Comparison of ENCODE assay signal across 1 cellular context in the genomic region with DNA sequence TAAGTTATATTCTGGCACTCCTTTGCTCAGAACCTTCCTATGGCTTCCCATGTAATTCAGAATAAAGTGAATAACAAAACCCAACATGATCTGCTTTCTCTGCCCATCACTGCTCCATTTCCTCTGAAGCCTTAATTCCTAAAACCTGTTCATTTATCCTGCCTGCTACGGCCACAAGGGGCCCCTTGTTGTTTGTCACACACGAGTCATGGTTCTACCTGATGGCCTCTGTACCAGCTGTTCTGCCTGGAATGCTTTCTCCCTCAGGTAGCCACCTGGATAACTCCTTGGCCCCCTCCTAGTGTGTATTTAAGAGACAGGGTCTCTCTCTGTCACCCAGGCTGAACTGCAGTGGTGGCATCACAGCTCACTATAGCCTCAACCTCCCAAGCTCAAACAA.
TF ChIP-seq lines count a peak whose summit lies in the region.

No MANE protein-coding gene starts in this region.

TF ChIP-seq in HepG2, 621 proteins besides CTCF, POLR2A, EP300 and RAD21 (continued from another document and continues in another):
- TF ChIP-seq, protein P1, sequence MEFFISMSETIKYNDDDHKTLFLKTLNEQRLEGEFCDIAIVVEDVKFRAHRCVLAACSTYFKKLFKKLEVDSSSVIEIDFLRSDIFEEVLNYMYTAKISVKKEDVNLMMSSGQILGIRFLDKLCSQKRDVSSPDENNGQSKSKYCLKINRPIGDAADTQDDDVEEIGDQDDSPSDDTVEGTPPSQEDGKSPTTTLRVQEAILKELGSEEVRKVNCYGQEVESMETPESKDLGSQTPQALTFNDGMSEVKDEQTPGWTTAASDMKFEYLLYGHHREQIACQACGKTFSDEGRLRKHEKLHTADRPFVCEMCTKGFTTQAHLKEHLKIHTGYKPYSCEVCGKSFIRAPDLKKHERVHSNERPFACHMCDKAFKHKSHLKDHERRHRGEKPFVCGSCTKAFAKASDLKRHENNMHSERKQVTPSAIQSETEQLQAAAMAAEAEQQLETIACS (CRISPR knock-in tag; IDR thresholded peaks at IDR 0.05): no peak
- TF ChIP-seq, protein P2, sequence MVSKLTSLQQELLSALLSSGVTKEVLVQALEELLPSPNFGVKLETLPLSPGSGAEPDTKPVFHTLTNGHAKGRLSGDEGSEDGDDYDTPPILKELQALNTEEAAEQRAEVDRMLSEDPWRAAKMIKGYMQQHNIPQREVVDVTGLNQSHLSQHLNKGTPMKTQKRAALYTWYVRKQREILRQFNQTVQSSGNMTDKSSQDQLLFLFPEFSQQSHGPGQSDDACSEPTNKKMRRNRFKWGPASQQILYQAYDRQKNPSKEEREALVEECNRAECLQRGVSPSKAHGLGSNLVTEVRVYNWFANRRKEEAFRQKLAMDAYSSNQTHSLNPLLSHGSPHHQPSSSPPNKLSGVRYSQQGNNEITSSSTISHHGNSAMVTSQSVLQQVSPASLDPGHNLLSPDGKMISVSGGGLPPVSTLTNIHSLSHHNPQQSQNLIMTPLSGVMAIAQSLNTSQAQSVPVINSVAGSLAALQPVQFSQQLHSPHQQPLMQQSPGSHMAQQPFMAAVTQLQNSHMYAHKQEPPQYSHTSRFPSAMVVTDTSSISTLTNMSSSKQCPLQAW (CRISPR knock-in tag; IDR thresholded peaks at IDR 0.05): peak; percentile 35; the same call in 1 of the 2 replicates
- TF ChIP-seq RORA (CRISPR knock-in tag; IDR thresholded peaks at IDR 0.05): no peak
- no peak for TF ChIP-seq ZNF121 (CRISPR knock-in tag; IDR thresholded peaks at IDR 0.05)
- no peak for TF ChIP-seq BORCS8-MEF2B (CRISPR knock-in tag; IDR thresholded peaks at IDR 0.05)
- TF ChIP-seq ZC3H4 (CRISPR knock-in tag; IDR thresholded peaks at IDR 0.05; ENCODE audit: borderline replicate concordance): no peak
- TF ChIP-seq ZNF616 (CRISPR knock-in tag; IDR thresholded peaks at IDR 0.05; ENCODE audit: low read depth): no peak
- TF ChIP-seq, protein P3, sequence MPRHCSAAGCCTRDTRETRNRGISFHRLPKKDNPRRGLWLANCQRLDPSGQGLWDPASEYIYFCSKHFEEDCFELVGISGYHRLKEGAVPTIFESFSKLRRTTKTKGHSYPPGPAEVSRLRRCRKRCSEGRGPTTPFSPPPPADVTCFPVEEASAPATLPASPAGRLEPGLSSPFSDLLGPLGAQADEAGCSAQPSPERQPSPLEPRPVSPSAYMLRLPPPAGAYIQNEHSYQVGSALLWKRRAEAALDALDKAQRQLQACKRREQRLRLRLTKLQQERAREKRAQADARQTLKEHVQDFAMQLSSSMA (CRISPR knock-in tag; IDR thresholded peaks at IDR 0.05): no peak
- no peak for TF ChIP-seq ZNF572 (CRISPR knock-in tag; IDR thresholded peaks at IDR 0.05)
- TF ChIP-seq HNF4A (CRISPR knock-in tag; IDR thresholded peaks at IDR 0.05): no peak
- TF ChIP-seq PAX8 (CRISPR knock-in tag; IDR thresholded peaks at IDR 0.05; ENCODE audit: borderline replicate concordance): no peak
- TF ChIP-seq DNMT1 (CRISPR knock-in tag; IDR thresholded peaks at IDR 0.05): no peak
- TF ChIP-seq RBFOX2 (IDR thresholded peaks at IDR 0.05; ENCODE audit: low read depth, low read length): no peak
- TF ChIP-seq, protein P4, sequence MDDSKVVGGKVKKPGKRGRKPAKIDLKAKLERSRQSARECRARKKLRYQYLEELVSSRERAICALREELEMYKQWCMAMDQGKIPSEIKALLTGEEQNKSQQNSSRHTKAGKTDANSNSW (CRISPR knock-in tag; IDR thresholded peaks at IDR 0.05; ENCODE audit: borderline replicate concordance): no peak
- no peak for TF ChIP-seq KDM5B (CRISPR knock-in tag; IDR thresholded peaks at IDR 0.05; ENCODE audit: borderline replicate concordance)
- no peak for TF ChIP-seq SNAPC2 (CRISPR knock-in tag; IDR thresholded peaks at IDR 0.05)
- TF ChIP-seq, protein P5, sequence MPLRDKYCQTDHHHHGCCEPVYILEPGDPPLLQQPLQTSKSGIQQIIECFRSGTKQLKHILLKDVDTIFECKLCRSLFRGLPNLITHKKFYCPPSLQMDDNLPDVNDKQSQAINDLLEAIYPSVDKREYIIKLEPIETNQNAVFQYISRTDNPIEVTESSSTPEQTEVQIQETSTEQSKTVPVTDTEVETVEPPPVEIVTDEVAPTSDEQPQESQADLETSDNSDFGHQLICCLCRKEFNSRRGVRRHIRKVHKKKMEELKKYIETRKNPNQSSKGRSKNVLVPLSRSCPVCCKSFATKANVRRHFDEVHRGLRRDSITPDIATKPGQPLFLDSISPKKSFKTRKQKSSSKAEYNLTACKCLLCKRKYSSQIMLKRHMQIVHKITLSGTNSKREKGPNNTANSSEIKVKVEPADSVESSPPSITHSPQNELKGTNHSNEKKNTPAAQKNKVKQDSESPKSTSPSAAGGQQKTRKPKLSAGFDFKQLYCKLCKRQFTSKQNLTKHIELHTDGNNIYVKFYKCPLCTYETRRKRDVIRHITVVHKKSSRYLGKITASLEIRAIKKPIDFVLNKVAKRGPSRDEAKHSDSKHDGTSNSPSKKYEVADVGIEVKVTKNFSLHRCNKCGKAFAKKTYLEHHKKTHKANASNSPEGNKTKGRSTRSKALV (CRISPR knock-in tag; IDR thresholded peaks at IDR 0.05): no peak
- no peak for TF ChIP-seq MED8 (CRISPR knock-in tag; IDR thresholded peaks at IDR 0.05; ENCODE audit: insufficient replicate concordance)
- TF ChIP-seq, protein P6, sequence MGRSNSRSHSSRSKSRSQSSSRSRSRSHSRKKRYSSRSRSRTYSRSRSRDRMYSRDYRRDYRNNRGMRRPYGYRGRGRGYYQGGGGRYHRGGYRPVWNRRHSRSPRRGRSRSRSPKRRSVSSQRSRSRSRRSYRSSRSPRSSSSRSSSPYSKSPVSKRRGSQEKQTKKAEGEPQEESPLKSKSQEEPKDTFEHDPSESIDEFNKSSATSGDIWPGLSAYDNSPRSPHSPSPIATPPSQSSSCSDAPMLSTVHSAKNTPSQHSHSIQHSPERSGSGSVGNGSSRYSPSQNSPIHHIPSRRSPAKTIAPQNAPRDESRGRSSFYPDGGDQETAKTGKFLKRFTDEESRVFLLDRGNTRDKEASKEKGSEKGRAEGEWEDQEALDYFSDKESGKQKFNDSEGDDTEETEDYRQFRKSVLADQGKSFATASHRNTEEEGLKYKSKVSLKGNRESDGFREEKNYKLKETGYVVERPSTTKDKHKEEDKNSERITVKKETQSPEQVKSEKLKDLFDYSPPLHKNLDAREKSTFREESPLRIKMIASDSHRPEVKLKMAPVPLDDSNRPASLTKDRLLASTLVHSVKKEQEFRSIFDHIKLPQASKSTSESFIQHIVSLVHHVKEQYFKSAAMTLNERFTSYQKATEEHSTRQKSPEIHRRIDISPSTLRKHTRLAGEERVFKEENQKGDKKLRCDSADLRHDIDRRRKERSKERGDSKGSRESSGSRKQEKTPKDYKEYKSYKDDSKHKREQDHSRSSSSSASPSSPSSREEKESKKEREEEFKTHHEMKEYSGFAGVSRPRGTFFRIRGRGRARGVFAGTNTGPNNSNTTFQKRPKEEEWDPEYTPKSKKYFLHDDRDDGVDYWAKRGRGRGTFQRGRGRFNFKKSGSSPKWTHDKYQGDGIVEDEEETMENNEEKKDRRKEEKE (IDR thresholded peaks at IDR 0.05): no peak
- no peak for TF ChIP-seq ZNF335 (CRISPR knock-in tag; IDR thresholded peaks at IDR 0.05)
- TF ChIP-seq GLI4 (CRISPR knock-in tag; IDR thresholded peaks at IDR 0.05; ENCODE audit: borderline replicate concordance): no peak
- no peak for TF ChIP-seq ZNF205 (CRISPR knock-in tag; IDR thresholded peaks at IDR 0.05)
- TF ChIP-seq ZBTB21 (CRISPR knock-in tag; IDR thresholded peaks at IDR 0.05): 0 out of 2 replicates have a peak, but pooled peaks have one; percentile 48
- TF ChIP-seq GATAD1 (CRISPR knock-in tag; IDR thresholded peaks at IDR 0.05): no peak
- TF ChIP-seq ZNF567 (CRISPR knock-in tag; IDR thresholded peaks at IDR 0.05; ENCODE audit: borderline replicate concordance): no peak
- TF ChIP-seq MEF2D (CRISPR knock-in tag; IDR thresholded peaks at IDR 0.05): no peak
- no peak for TF ChIP-seq POGZ (CRISPR knock-in tag; IDR thresholded peaks at IDR 0.05)
- TF ChIP-seq KLF9 (CRISPR knock-in tag; IDR thresholded peaks at IDR 0.05; ENCODE audit: low read depth): no peak
- TF ChIP-seq ZNF761 (CRISPR knock-in tag; conservative IDR thresholded peaks at IDR 0.05): no peak
- TF ChIP-seq, protein P7, sequence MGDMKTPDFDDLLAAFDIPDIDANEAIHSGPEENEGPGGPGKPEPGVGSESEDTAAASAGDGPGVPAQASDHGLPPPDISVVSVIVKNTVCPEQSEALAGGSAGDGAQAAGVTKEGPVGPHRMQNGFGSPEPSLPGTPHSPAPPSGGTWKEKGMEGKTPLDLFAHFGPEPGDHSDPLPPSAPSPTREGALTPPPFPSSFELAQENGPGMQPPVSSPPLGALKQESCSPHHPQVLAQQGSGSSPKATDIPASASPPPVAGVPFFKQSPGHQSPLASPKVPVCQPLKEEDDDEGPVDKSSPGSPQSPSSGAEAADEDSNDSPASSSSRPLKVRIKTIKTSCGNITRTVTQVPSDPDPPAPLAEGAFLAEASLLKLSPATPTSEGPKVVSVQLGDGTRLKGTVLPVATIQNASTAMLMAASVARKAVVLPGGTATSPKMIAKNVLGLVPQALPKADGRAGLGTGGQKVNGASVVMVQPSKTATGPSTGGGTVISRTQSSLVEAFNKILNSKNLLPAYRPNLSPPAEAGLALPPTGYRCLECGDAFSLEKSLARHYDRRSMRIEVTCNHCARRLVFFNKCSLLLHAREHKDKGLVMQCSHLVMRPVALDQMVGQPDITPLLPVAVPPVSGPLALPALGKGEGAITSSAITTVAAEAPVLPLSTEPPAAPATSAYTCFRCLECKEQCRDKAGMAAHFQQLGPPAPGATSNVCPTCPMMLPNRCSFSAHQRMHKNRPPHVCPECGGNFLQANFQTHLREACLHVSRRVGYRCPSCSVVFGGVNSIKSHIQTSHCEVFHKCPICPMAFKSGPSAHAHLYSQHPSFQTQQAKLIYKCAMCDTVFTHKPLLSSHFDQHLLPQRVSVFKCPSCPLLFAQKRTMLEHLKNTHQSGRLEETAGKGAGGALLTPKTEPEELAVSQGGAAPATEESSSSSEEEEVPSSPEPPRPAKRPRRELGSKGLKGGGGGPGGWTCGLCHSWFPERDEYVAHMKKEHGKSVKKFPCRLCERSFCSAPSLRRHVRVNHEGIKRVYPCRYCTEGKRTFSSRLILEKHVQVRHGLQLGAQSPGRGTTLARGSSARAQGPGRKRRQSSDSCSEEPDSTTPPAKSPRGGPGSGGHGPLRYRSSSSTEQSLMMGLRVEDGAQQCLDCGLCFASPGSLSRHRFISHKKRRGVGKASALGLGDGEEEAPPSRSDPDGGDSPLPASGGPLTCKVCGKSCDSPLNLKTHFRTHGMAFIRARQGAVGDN (CRISPR knock-in tag; IDR thresholded peaks at IDR 0.05): no peak
- no peak for TF ChIP-seq SPEN (CRISPR knock-in tag; IDR thresholded peaks at IDR 0.05; ENCODE audit: low read depth)
- no peak for TF ChIP-seq ZNF253 (CRISPR knock-in tag; IDR thresholded peaks at IDR 0.05; ENCODE audit: borderline replicate concordance)
- no peak for TF ChIP-seq ZIK1 (CRISPR knock-in tag; IDR thresholded peaks at IDR 0.05; ENCODE audit: borderline replicate concordance, low read depth)
- TF ChIP-seq, protein P8, sequence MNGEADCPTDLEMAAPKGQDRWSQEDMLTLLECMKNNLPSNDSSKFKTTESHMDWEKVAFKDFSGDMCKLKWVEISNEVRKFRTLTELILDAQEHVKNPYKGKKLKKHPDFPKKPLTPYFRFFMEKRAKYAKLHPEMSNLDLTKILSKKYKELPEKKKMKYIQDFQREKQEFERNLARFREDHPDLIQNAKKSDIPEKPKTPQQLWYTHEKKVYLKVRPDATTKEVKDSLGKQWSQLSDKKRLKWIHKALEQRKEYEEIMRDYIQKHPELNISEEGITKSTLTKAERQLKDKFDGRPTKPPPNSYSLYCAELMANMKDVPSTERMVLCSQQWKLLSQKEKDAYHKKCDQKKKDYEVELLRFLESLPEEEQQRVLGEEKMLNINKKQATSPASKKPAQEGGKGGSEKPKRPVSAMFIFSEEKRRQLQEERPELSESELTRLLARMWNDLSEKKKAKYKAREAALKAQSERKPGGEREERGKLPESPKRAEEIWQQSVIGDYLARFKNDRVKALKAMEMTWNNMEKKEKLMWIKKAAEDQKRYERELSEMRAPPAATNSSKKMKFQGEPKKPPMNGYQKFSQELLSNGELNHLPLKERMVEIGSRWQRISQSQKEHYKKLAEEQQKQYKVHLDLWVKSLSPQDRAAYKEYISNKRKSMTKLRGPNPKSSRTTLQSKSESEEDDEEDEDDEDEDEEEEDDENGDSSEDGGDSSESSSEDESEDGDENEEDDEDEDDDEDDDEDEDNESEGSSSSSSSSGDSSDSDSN (CRISPR knock-in tag; IDR thresholded peaks at IDR 0.05): no peak
- TF ChIP-seq, protein P9, sequence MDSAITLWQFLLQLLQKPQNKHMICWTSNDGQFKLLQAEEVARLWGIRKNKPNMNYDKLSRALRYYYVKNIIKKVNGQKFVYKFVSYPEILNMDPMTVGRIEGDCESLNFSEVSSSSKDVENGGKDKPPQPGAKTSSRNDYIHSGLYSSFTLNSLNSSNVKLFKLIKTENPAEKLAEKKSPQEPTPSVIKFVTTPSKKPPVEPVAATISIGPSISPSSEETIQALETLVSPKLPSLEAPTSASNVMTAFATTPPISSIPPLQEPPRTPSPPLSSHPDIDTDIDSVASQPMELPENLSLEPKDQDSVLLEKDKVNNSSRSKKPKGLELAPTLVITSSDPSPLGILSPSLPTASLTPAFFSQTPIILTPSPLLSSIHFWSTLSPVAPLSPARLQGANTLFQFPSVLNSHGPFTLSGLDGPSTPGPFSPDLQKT (CRISPR knock-in tag; IDR thresholded peaks at IDR 0.05; ENCODE audit: borderline replicate concordance): no peak
- TF ChIP-seq, protein P10, sequence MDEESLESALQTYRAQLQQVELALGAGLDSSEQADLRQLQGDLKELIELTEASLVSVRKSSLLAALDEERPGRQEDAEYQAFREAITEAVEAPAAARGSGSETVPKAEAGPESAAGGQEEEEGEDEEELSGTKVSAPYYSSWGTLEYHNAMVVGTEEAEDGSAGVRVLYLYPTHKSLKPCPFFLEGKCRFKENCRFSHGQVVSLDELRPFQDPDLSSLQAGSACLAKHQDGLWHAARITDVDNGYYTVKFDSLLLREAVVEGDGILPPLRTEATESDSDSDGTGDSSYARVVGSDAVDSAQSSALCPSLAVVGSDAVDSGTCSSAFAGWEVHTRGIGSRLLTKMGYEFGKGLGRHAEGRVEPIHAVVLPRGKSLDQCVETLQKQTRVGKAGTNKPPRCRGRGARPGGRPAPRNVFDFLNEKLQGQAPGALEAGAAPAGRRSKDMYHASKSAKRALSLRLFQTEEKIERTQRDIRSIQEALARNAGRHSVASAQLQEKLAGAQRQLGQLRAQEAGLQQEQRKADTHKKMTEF (CRISPR knock-in tag; IDR thresholded peaks at IDR 0.05): 0 out of 2 replicates have a peak, but pooled peaks have one; percentile 17
- 0 out of 2 replicates have a peak, but pooled peaks have one; percentile 43 for TF ChIP-seq SALL2 (CRISPR knock-in tag; IDR thresholded peaks at IDR 0.05)
- no peak for TF ChIP-seq MZF1 (CRISPR knock-in tag; IDR thresholded peaks at IDR 0.05; ENCODE audit: borderline replicate concordance)
- TF ChIP-seq ZMYM2 (CRISPR knock-in tag; IDR thresholded peaks at IDR 0.05): no peak
- TF ChIP-seq ETV6 (CRISPR knock-in tag; conservative IDR thresholded peaks at IDR 0.05): no peak
- no peak for TF ChIP-seq PHF20 (CRISPR knock-in tag; IDR thresholded peaks at IDR 0.05)
- TF ChIP-seq NCOA5 (CRISPR knock-in tag; IDR thresholded peaks at IDR 0.05): no peak
- no peak for TF ChIP-seq NRL (CRISPR knock-in tag; IDR thresholded peaks at IDR 0.05; ENCODE audit: borderline replicate concordance)
- no peak for TF ChIP-seq KLF6 (CRISPR knock-in tag; IDR thresholded peaks at IDR 0.05)
- no peak for TF ChIP-seq ATRX (CRISPR knock-in tag; IDR thresholded peaks at IDR 0.05; ENCODE audit: borderline replicate concordance)
